Comparison of ENCODE assay signal across 1 cellular context in genomic region chr17:50214986-50215730, GRCh38.
TF ChIP-seq lines count a peak whose summit lies in the region.

No MANE protein-coding gene starts in this region.

TF ChIP-seq in HepG2, 621 proteins besides CTCF, POLR2A, EP300 and RAD21:
- peak; percentile 66; the same call in 1 of the 2 replicates for TF ChIP-seq CEBPB (IDR thresholded peaks at IDR 0.05; ENCODE audit: borderline replicate concordance, low read depth, low read length)
- TF ChIP-seq NCOA5 (CRISPR knock-in tag; IDR thresholded peaks at IDR 0.05), result no peak
- TF ChIP-seq ZNF253 (CRISPR knock-in tag; IDR thresholded peaks at IDR 0.05; ENCODE audit: borderline replicate concordance), result no peak
- TF ChIP-seq HNRNPH1 (optimal IDR thresholded peaks at IDR 0.05; ENCODE audit: low read depth, low read length), result no peak
- TF ChIP-seq, protein P1, sequence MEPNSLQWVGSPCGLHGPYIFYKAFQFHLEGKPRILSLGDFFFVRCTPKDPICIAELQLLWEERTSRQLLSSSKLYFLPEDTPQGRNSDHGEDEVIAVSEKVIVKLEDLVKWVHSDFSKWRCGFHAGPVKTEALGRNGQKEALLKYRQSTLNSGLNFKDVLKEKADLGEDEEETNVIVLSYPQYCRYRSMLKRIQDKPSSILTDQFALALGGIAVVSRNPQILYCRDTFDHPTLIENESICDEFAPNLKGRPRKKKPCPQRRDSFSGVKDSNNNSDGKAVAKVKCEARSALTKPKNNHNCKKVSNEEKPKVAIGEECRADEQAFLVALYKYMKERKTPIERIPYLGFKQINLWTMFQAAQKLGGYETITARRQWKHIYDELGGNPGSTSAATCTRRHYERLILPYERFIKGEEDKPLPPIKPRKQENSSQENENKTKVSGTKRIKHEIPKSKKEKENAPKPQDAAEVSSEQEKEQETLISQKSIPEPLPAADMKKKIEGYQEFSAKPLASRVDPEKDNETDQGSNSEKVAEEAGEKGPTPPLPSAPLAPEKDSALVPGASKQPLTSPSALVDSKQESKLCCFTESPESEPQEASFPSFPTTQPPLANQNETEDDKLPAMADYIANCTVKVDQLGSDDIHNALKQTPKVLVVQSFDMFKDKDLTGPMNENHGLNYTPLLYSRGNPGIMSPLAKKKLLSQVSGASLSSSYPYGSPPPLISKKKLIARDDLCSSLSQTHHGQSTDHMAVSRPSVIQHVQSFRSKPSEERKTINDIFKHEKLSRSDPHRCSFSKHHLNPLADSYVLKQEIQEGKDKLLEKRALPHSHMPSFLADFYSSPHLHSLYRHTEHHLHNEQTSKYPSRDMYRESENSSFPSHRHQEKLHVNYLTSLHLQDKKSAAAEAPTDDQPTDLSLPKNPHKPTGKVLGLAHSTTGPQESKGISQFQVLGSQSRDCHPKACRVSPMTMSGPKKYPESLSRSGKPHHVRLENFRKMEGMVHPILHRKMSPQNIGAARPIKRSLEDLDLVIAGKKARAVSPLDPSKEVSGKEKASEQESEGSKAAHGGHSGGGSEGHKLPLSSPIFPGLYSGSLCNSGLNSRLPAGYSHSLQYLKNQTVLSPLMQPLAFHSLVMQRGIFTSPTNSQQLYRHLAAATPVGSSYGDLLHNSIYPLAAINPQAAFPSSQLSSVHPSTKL (CRISPR knock-in tag; IDR thresholded peaks at IDR 0.05), result no peak
- TF ChIP-seq CEBPG (CRISPR knock-in tag; IDR thresholded peaks at IDR 0.05), result peak; percentile 41; the same call in 1 of the 2 replicates
- TF ChIP-seq ZFP37 (CRISPR knock-in tag; IDR thresholded peaks at IDR 0.05; ENCODE audit: borderline replicate concordance), result no peak
